In genomic region chr11:44716256-44716655, GRCh38 we compare ENCODE assay signal across 28 cellular contexts. TPM values are rescaled to one million over a fixed set of nuclear protein-coding genes. Genes with fewer than 3 reads are reported as not detected.
"Had no signal": no experiment of that assay in that cellular context is flagged by ENCODE, and none has a peak within 500 bp of the region (broad histone marks: within the 10 kb centered on the region; RNA-seq: fewer than 3 reads in every experiment).

No MANE protein-coding gene starts in this region.

- H3K9me3 Mint-ChIP-seq: activated CD4-positive, alpha-beta memory T cell treated with anti-CD3 and anti-CD28 coated beads for 36 hours; activated T-cell treated with anti-CD3 and anti-CD28 coated beads, Interleukin-2, amount 50 U/mL, for 4 hours; central memory CD8-positive, alpha-beta T cell had no signal

- H3K27me3 Mint-ChIP-seq: activated CD4-positive, alpha-beta memory T cell treated with anti-CD3 and anti-CD28 coated beads for 36 hours; T-helper 17 cell had no signal

- H3K4me3 Mint-ChIP-seq: activated B cell treated with CpG ODN at 0.5 μM for 24 hours; activated CD4-positive, alpha-beta memory T cell treated with anti-CD3 and anti-CD28 coated beads for 36 hours; activated CD4-positive, alpha-beta T cell treated with anti-CD3 and anti-CD28 coated beads, Interleukin-2, amount 10 ng/mL, durations not matched to agents 7 days and 5 days; activated naive CD8-positive, alpha-beta T cell treated with anti-CD3 and anti-CD28 coated beads, Interleukin-2, amount 50 U/mL, for 24 hours; activated T-cell treated with anti-CD3 and anti-CD28 coated beads, Interleukin-2, amount 50 U/mL, for 4 hours; central memory CD8-positive, alpha-beta T cell; T-helper 17 cell had no signal

- ATAC-seq: activated naive CD4-positive, alpha-beta T cell treated with anti-CD3 and anti-CD28 coated beads, Interleukin-2, amount 50 U/mL, for 72 hours; activated naive CD8-positive, alpha-beta T cell treated with anti-CD3 and anti-CD28 coated beads, Interleukin-2, amount 50 U/mL, for 24 hours; activated T-cell treated with anti-CD3 and anti-CD28 coated beads, Interleukin-2, amount 50 U/mL, for 4 hours; T-helper 17 cell had no signal

- H3K4me3 ChIP-seq: PC-9 had no signal

- H3K36me3 Mint-ChIP-seq: activated CD4-positive, alpha-beta memory T cell treated with anti-CD3 and anti-CD28 coated beads for 36 hours; activated naive CD4-positive, alpha-beta T cell treated with anti-CD3 and anti-CD28 coated beads, Interleukin-2, amount 50 U/mL, for 72 hours; brain had no signal

- H3K27ac ChIP-seq: PC-9 had no signal

- DNase-seq: activated B cell treated with CpG ODN at 0.5 μM for 24 hours; activated CD4-positive, alpha-beta memory T cell treated with anti-CD3 and anti-CD28 coated beads for 36 hours; activated CD4-positive, alpha-beta T cell treated with anti-CD3 and anti-CD28 coated beads, Interleukin-2, amount 10 ng/mL, durations not matched to agents 7 days and 5 days; activated CD8-positive, alpha-beta memory T cell treated with anti-CD3 and anti-CD28 coated beads for 24 hours; activated effector memory CD4-positive, alpha-beta T cell treated with anti-CD3 and anti-CD28 coated beads, Interleukin-2, amount 50 U/mL, for 16 hours; activated naive CD4-positive, alpha-beta T cell treated with Interleukin-2 at 50 U/mL for 16 hours; activated naive CD8-positive, alpha-beta T cell treated with anti-CD3 and anti-CD28 coated beads, Interleukin-2, amount 50 U/mL, for 24 hours; activated T-cell treated with anti-CD3 and anti-CD28 coated beads, Interleukin-2, amount 50 U/mL, for 4 hours; amygdala; KG1; NCI-H1048; NCI-H1417 treated with DMSO at 0.1 percent for 48 hours; NCI-H1694; NCI-H2029; NCI-H2107; NCI-H2171 treated with DMSO at 0.1 percent for 48 hours; NCI-H226; NCI-H526; NCI-H774; PC-9; SHP77 treated with DMSO at 0.1 percent for 48 hours; T-helper 17 cell; T-helper 9 cell had no signal

- H3K4me1 Mint-ChIP-seq: activated B cell treated with CpG ODN at 0.5 μM for 24 hours; activated naive CD8-positive, alpha-beta T cell treated with anti-CD3 and anti-CD28 coated beads, Interleukin-2, amount 50 U/mL, for 24 hours; central memory CD8-positive, alpha-beta T cell had no signal

- H3K27ac Mint-ChIP-seq: activated B cell treated with CpG ODN at 0.5 μM for 24 hours; activated CD4-positive, alpha-beta memory T cell treated with anti-CD3 and anti-CD28 coated beads for 36 hours; activated CD4-positive, alpha-beta T cell treated with anti-CD3 and anti-CD28 coated beads, Interleukin-2, amount 10 ng/mL, durations not matched to agents 7 days and 5 days; activated naive CD4-positive, alpha-beta T cell treated with anti-CD3 and anti-CD28 coated beads, Interleukin-2, amount 50 U/mL, for 72 hours; activated naive CD8-positive, alpha-beta T cell treated with anti-CD3 and anti-CD28 coated beads, Interleukin-2, amount 50 U/mL, for 24 hours; T-helper 17 cell had no signal

RNA-seq across cellular contexts. Expression of gene TSPAN18, which starts 10.5 kb away (rescaled TPM):
- total RNA-seq: LHCN-M2, NCI-H460, PC-9 had no signal
